In the genomic region with DNA sequence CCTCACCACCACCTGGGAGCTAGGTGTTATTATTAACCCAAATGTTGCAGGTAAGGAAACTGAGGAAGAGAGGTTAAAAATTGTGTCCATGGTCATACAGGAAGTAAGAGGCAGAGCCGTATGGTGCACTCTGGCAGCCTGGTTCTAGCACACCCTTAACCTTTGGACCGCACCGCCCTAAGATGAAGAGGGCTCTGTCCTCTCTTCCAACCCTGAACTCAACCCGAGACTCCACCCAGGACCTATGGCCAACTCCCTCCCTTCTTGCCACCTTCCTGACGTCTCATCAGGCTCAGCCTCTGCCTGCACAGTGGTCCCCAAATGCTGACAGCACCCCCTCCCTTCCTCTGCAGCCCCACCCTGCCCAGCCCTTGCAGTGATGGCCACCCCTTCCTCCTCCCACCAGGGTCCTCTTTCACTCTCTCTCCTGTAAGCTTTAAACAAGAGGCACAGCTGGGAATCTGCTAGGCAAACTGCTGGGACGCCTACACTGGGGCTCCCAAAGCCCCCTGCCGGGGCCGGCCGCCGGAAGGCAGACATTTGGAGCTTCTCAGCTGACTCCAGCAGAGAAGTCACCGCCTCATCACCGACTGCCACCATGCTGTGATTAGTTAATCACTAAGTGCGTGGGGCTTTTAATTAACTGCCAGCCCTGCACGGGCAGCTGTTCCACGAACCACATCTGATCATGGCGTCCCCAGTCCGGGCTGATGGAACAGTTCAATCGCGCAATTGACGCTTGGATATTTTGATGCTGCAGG, we compare ENCODE assay signal across 18 cellular contexts.
A peak's percentile ranks its signal among the peaks of the same experiment; 100 is the strongest.
DNase-seq lines count a peak whose midpoint lies in the region; ATAC-seq and TF ChIP-seq lines count a peak whose summit lies in the region.
"Had no signal": no experiment of that assay in that cellular context is flagged by ENCODE, and none has a peak within 500 bp of the region (broad histone marks: within the 10 kb centered on the region; RNA-seq: fewer than 3 reads in every experiment).

No MANE protein-coding gene starts in this region.

- no peak overlapping the region for H3K27ac ChIP-seq in RWPE2 (ENCODE audit: poor library complexity, severe bottlenecking)
- H3K27ac ChIP-seq: BLaER1 treated with 17β-estradiol and CSF1 and Interleukin-3, amounts not matched to agents 10 nM and 100 nM had no signal

- no peaks in the 10 kb centered on the region for H3K9me3 ChIP-seq in RWPE2 (ENCODE audit: severe bottlenecking)

- no peaks in the 10 kb centered on the region for H3K36me3 ChIP-seq in RWPE2 (ENCODE audit: low read depth)
- H3K36me3 ChIP-seq: BLaER1 treated with 17β-estradiol and CSF1 and Interleukin-3, amounts not matched to agents 10 nM and 100 nM had no signal

- DNase-seq in DMS53 (lab: John Stamatoyannopoulos, UW) (peak; percentile 4), DMS53 treated with DMSO at 0.1 percent for 48 hours (lab: John Stamatoyannopoulos, UW; ENCODE audit: unreplicated experiment) (no peak), NCI-H146 (lab: John Stamatoyannopoulos, UW) (peak; percentile 37), RWPE2 (ENCODE audit: low spot score) (peak; percentile 20), retina (peak; percentile 52)
- DNase-seq: 8988T, MM.1S, NCI-H1105, NCI-H2081, NCI-H446, SIG-M5, T-helper 2 cell had no signal

- ATAC-seq in RWPE2 (ENCODE audit: low read depth) (no peak), GM21737 (IDR thresholded peaks at IDR 0.05; ENCODE audit: unreplicated experiment) (no peak), GM18907 (IDR thresholded peaks at IDR 0.05; ENCODE audit: unreplicated experiment) (no peak), HG02970 (IDR thresholded peaks at IDR 0.05; ENCODE audit: low FRiP score, unreplicated experiment) (no peak)
- ATAC-seq: GM12878, GM23338 had no signal

- no peak for TF ChIP-seq CTCF in RWPE2 (IDR thresholded peaks at IDR 0.05; ENCODE audit: poor library complexity, severe bottlenecking)

- no peaks in the 10 kb centered on the region for H3K4me1 ChIP-seq in RWPE2 (ENCODE audit: insufficient read depth, poor library complexity, severe bottlenecking)

- no peak overlapping the region for H3K4me3 ChIP-seq in RWPE2 (ENCODE audit: severe bottlenecking)
- H3K4me3 ChIP-seq: BLaER1 treated with 17β-estradiol and CSF1 and Interleukin-3, amounts not matched to agents 10 nM and 100 nM; GM12878; GM23338 had no signal

- peaks cover 13% of the 10 kb centered on the region for H3K27me3 ChIP-seq in RWPE2 (ENCODE audit: insufficient read depth, poor library complexity, severe bottlenecking)
- H3K27me3 ChIP-seq: BLaER1 treated with 17β-estradiol and CSF1 and Interleukin-3, amounts not matched to agents 10 nM and 100 nM had no signal
